ENCODE assay signal across 14 cellular contexts in the genomic region with DNA sequence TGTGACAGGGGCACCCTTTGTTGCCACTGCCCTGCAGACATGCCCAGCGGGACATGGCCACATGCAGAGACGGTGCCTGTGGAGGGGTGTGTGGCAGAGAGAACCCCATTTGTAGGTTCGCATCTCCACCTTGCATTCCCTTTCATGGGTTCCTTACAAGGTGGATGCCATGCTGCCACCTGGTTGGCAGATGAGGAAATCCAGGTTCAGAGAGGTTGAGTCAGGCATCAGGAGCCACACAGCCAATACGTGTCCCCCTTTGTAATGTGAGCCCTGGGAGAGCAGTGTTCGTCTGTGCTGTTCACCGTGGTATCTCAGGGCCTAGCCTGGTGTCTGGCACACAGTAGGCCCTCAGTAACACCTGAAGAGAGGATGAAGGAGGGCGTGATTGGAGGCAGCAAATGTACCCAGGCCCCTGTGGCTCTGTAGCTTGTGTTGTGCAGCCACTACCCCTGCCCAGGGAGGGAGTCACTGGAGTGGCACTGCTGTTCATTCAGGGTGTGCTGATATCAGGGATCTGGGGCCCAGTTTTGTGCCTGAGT. TPM values are rescaled to one million over a fixed set of nuclear protein-coding genes. Genes with fewer than 3 reads are reported as not detected.
A peak's percentile ranks its signal among the peaks of the same experiment; 100 is the strongest.
DNase-seq lines count a peak whose midpoint lies in the region; ATAC-seq and TF ChIP-seq lines count a peak whose summit lies in the region.
"Had no signal": no experiment of that assay in that cellular context is flagged by ENCODE, and none has a peak within 500 bp of the region (broad histone marks: within the 10 kb centered on the region; RNA-seq: fewer than 3 reads in every experiment).

No MANE protein-coding gene starts in this region.

- no peaks in the 10 kb centered on the region for H3K9me3 ChIP-seq in heart right ventricle
- H3K9me3 ChIP-seq in spleen, result no peaks in the 10 kb centered on the region
- H3K9me3 ChIP-seq: MG63 had no signal

- H3K27me3 ChIP-seq in heart right ventricle, result no peaks in the 10 kb centered on the region
- H3K27me3 ChIP-seq in spleen (replicated peaks in 1 of 7), result no peaks in the 10 kb centered on the region
- H3K27me3 ChIP-seq: MG63 had no signal

- peaks cover 53% of the 10 kb centered on the region for H3K36me3 Mint-ChIP-seq in effector memory CD8-positive, alpha-beta T cell (ENCODE audit: insufficient read depth)

- peaks cover 51 to 53% of the 10 kb centered on the region in 2 donors for H3K4me1 Mint-ChIP-seq in effector memory CD8-positive, alpha-beta T cell (ENCODE audit: low read depth in 2 of 2)

- 91 to 93% methylated on average over 7 of the region's 7 CpGs for WGBS in heart right ventricle, 2 donors
- WGBS in spleen, 5 donors, result 80 to 95% (median 90%) methylated on average over 5 to 7 of the region's 7 CpGs

- no peak for ATAC-seq in heart right ventricle
- no peak for ATAC-seq in effector memory CD8-positive, alpha-beta T cell (replicated peaks)
- no peak for ATAC-seq in GM21529 (IDR thresholded peaks at IDR 0.05; ENCODE audit: unreplicated experiment)

- TF ChIP-seq CTCF in heart right ventricle (IDR thresholded peaks at IDR 0.05) (no peak), RWPE1 (conservative IDR thresholded peaks at IDR 0.05; ENCODE audit: low read depth) (no peak), spleen (IDR thresholded peaks at IDR 0.05 in 8 of 11, conservative IDR thresholded peaks at IDR 0.05 in 3 of 11) (no peak)

- peaks cover 0 to 46% (median 18%) of the 10 kb centered on the region in 9 donors for H3K36me3 ChIP-seq in heart right ventricle
- peaks cover 0 to 63% (median 31%) of the 10 kb centered on the region in 6 donors for H3K36me3 ChIP-seq in spleen

- H3K4me1 ChIP-seq in heart right ventricle, result peaks cover 35 to 91% (median 67%) of the 10 kb centered on the region in 9 donors
- H3K4me1 ChIP-seq in spleen, result peaks cover 57 to 96% (median 79%) of the 10 kb centered on the region in 6 donors

- CTCF ChIA-PET in RWPE1 (lab: Yijun Ruan, JAX), result interaction anchor here (2.7 kb wide), 1 partner anchor 37 kb away, joined by 16 read pairs; no protein-coding TSS in a partner anchor

- H3K4me3 ChIP-seq in heart right ventricle (no peak overlapping the region), spleen (no peak overlapping the region)
- H3K4me3 ChIP-seq: MG63 had no signal

- H3K27ac ChIP-seq in heart right ventricle, result peak overlapping the region in 9 of 10 donors; percentile 8 to 99 (median 98)
- H3K27ac ChIP-seq in RWPE1, result peak overlapping the region; percentile 25
- H3K27ac ChIP-seq in spleen, result peak overlapping the region in 6 of 8 donors; percentile 7 to 99 (median 98)

- peak overlapping the region; percentile 35 to 96 for H3K27ac Mint-ChIP-seq in effector memory CD8-positive, alpha-beta T cell

- H3K4me3 Mint-ChIP-seq in effector memory CD8-positive, alpha-beta T cell, result peak overlapping the region in 1 of 2 donors; percentile 10

- intact Hi-C loops in heart right ventricle (cut with DNase I) (no loop called here), cardiac septum (cut with DNase I) (no loop called here), spleen (cut with DNase I; ENCODE audit: low total_unique reads) (no loop called here)

- POLR2A ChIA-PET in RWPE1 (lab: Yijun Ruan, JAX; ENCODE audit: low non-redundant PET), result no interaction called here

- no peaks in the 10 kb centered on the region for H3K9me3 Mint-ChIP-seq in effector memory CD8-positive, alpha-beta T cell

- no peaks in the 10 kb centered on the region for H3K27me3 Mint-ChIP-seq in effector memory CD8-positive, alpha-beta T cell

- TF ChIP-seq POLR2A in spleen (IDR thresholded peaks at IDR 0.05), result no peak

- DNase-seq in heart right ventricle, result no peak
- no peak for DNase-seq in cardiac septum (ENCODE audit: low spot score)
- DNase-seq in RWPE1 (ENCODE audit: low spot score), result no peak
- no peak for DNase-seq in effector memory CD8-positive, alpha-beta T cell
- no peak for DNase-seq in spleen
- DNase-seq in activated T-cell treated with anti-CD3 and anti-CD28 coated beads, Interleukin-2, amount 50 U/mL, for 1 hour, result no peak
- no peak for DNase-seq in NCI-H524 treated with DMSO at 0.1 percent for 48 hours (lab: John Stamatoyannopoulos, UW)
- DNase-seq: activated effector memory CD4-positive, alpha-beta T cell treated with anti-CD3 and anti-CD28 coated beads, Interleukin-2, amount 50 U/mL, for 16 hours; DMS 273 treated with DMSO at 0.1 percent for 48 hours; effector CD4-positive, alpha-beta T cell; MG63; NCI-H187 treated with DMSO at 0.1 percent for 48 hours; NCI-H510A treated with DMSO at 0.1 percent for 48 hours had no signal

RNA-seq across cellular contexts. Expression of gene SH2B3, which starts 9.1 kb away (rescaled TPM):
- 10 to 100 TPM; 29.8 to 61.4 (median 39.0) TPM for total RNA-seq in heart right ventricle
- polyA plus RNA-seq in heart right ventricle, result 10 to 100 TPM in 1 of 2 donors, 1 to 10 TPM in 1; 9.9 to 11.5 TPM
- 33.7 TPM for total RNA-seq in cardiac septum
- 100 to 1,000 TPM in 1 of 7 donors, 10 to 100 TPM in 6; 72.6 to 105 (median 88.3) TPM for total RNA-seq in spleen
- polyA plus RNA-seq in spleen, result 10 to 100 TPM; 11.5 to 25.5 (median 12.0) TPM

RNA-seq across cellular contexts. Expression of gene PHETA1, which starts 45.9 kb away (rescaled TPM):
- total RNA-seq in heart right ventricle (10 to 100 TPM; 11.9 to 41.6 (median 18.6) TPM), cardiac septum (18.6 TPM), spleen (10 to 100 TPM; 16.5 to 39.7 (median 26.4) TPM)
- polyA plus RNA-seq in heart right ventricle (10 to 100 TPM; 16.9 to 24.1 TPM), spleen (10 to 100 TPM in 1 of 3 donors, 1 to 10 TPM in 2; 4.9 to 17.2 (median 7.7) TPM)

Comparison
In these comparisons a context has a peak if more than half of its experiments do, and no peak if none do; other contexts are left out.
1. H3K27ac ChIP-seq: peak in every context shown above with its lines; median percentile 98 in heart right ventricle; 98 in spleen; 25 in RWPE1.